23 cellular contexts compared by ENCODE assay signal in the genomic region with DNA sequence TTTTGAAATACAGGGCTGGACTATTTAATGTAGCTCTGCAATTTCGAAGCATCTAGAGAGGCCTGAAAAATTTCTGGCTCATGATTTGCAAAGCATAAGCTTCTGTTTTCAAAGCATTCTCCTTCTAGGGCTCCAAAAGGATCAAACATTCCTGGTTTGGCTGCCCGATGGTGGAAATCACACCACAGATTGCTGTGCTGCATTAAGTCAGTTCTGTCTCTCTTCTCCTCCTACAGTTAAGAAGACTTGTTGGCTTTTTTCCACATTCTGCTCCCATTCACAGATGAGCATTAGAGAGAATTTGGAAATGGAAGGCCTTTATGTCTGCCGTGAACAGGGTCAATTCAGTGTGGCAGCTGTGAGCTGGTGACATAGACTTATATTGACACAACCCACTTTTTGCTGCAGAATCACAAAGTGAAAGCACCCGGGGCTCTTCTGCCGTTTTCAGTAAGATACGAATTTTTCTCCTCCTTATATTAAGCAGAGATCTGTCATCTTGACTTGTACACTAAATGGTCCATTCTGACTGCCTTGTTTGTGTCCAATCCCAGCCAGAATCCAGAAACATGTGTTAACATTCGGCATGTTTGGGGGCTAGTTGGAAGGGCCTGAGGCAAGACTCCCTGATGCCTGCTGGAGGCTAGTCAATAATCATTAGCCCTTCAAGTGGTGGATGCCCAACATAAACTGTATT.
DNase-seq lines count a peak whose midpoint lies in the region; ATAC-seq, FAIRE-seq and TF ChIP-seq lines count a peak whose summit lies in the region.
"Had no signal": no experiment of that assay in that cellular context is flagged by ENCODE, and none has a peak within 500 bp of the region (broad histone marks: within the 10 kb centered on the region; RNA-seq: fewer than 3 reads in every experiment).

No MANE protein-coding gene starts in this region.

- H3K4me1 ChIP-seq in GM12878 (ENCODE audit: control insufficient read depth, insufficient read depth, low read length) (no peaks in the 10 kb centered on the region), colonic mucosa (no peaks in the 10 kb centered on the region), vagina (no peaks in the 10 kb centered on the region)
- H3K4me1 ChIP-seq: tibial nerve had no signal

- BruUV-seq in GM12878 (replicated peaks; lab: Mats Ljungman, UMichigan): no TSS peak

- SMC1A ChIA-PET in GM12878 (lab: Charles Lee; ENCODE audit: uncharacterized antibody, unreplicated experiment): interaction anchor here (1.2 kb wide), 1 partner anchor 11 kb away, joined by 4 read pairs; no protein-coding TSS in a partner anchor

- ATAC-seq in GM12878: peak; percentile 32; the same call in 2 of the 3 replicates
- ATAC-seq: right cardiac atrium; stimulated activated effector memory CD8-positive, alpha-beta T cell treated with anti-CD3 and anti-CD28 coated beads, Interleukin-12 subunit alpha, Interleukin-12 subunit beta, amount 100 ng/mL, for 72 hours had no signal

- CTCF ChIA-PET in GM12878 (lab: Yijun Ruan, JAX): interaction anchor here (0.6 to 1.1 kb wide), 2 partner anchors 12 to 668 kb away, joined by 3 to 4 read pairs; no protein-coding TSS in a partner anchor

- H3K9ac ChIP-seq in GM12878 (ENCODE audit: control insufficient read depth, insufficient read depth, low read length) (no peak overlapping the region), colonic mucosa (ENCODE audit: low read depth in 2 of 2, low read length in 2 of 2) (no peak overlapping the region)

- no peaks in the 10 kb centered on the region for H3K79me2 ChIP-seq in GM12878 (ENCODE audit: control insufficient read depth, insufficient read depth, low read length)

- no peaks in the 10 kb centered on the region for H3K27me3 ChIP-seq in GM12878 (replicated peaks in 1 of 2; ENCODE audit: control insufficient read depth in 2 of 2, insufficient read depth in 2 of 2, low read length in 1 of 2)
- H3K27me3 ChIP-seq in colonic mucosa: no peaks in the 10 kb centered on the region
- H3K27me3 ChIP-seq in vagina: no peaks in the 10 kb centered on the region
- H3K27me3 ChIP-seq: tibial nerve had no signal

- TF ChIP-seq POLR2A in GM12878 (IDR thresholded peaks at IDR 0.05; ENCODE audit: low read depth, low read length): no peak
- TF ChIP-seq POLR2A in vagina (IDR thresholded peaks at IDR 0.05): no peak

- intact Hi-C loops in GM12878 (cut with micrococcal nuclease; ENCODE audit: unreplicated experiment): no loop called here
- intact Hi-C loops in colonic mucosa (cut with DNase I): no loop called here
- intact Hi-C loops in vagina (cut with DNase I): no loop called here

- no peak for FAIRE-seq in GM12878 (lab: Jason Lieb, UNC)

- TF ChIP-seq CTCF in GM12878 (IDR thresholded peaks at IDR 0.05 in 2 of 3, conservative IDR thresholded peaks at IDR 0.05 in 1 of 3; ENCODE audit: control insufficient read depth in 2 of 3, extremely low read depth in 1 of 3, insufficient read depth in 1 of 3, low read depth in 3 of 3, low read length in 3 of 3) (no peak), colonic mucosa (IDR thresholded peaks at IDR 0.05) (no peak), vagina (IDR thresholded peaks at IDR 0.05) (no peak)

- no peak overlapping the region for H3K4me2 ChIP-seq in GM12878 (ENCODE audit: control insufficient read depth, insufficient read depth)

- 6% methylated on average over 7 of the region's 7 CpGs for WGBS in GM12878 (ENCODE audit: insufficient coverage, insufficient replicate concordance, low lambda C conversion rate, missing lambda C conversion rate)

- no peak for TF ChIP-seq RAD21 in GM12878 (IDR thresholded peaks at IDR 0.05; ENCODE audit: insufficient read depth, low read depth, low read length)

- POLR2A ChIA-PET in GM12878 (lab: Charles Lee): no interaction called here

- no peaks in the 10 kb centered on the region for H4K20me1 ChIP-seq in GM12878 (ENCODE audit: control insufficient read depth, insufficient read depth)

- DNase-seq in G401 (ENCODE audit: low spot score) (peak; percentile 3), NCI-H69 (lab: John Stamatoyannopoulos, UW) (peak; percentile 46), GM12878 (ENCODE audit: low read depth, low spot score) (no peak), pons (ENCODE audit: low spot score) (peak; percentile 20), substantia nigra (lab: John Stamatoyannopoulos, UW) (no peak), GM03348 (ENCODE audit: low spot score) (no peak), colonic mucosa (no peak), vagina (ENCODE audit: extremely low spot score in 2 of 2) (no peak)
- DNase-seq: activated CD4-positive, alpha-beta T cell treated with anti-CD3 and anti-CD28 coated beads, Interleukin-2, amount 50 U/mL, for 48 hours; activated naive CD4-positive, alpha-beta T cell treated with Interleukin-2 at 50 U/mL for 16 hours; aorta; CD8-positive, alpha-beta memory T cell; DMS79 treated with DMSO at 0.1 percent for 48 hours; effector memory CD4-positive, alpha-beta T cell; H9; NCI-H1694; NCI-H226; occipital lobe; right cardiac atrium; T-helper 1 cell had no signal

- H3K4me3 ChIP-seq in GM12878 (no peak overlapping the region), colonic mucosa (no peak overlapping the region), vagina (no peak overlapping the region)

- H3K9me3 ChIP-seq in GM12878 (replicated peaks; ENCODE audit: control insufficient read depth, insufficient read depth, low read length) (no peaks in the 10 kb centered on the region), colonic mucosa (no peaks in the 10 kb centered on the region), vagina (no peaks in the 10 kb centered on the region)

- H3K36me3 ChIP-seq in GM12878 (ENCODE audit: control insufficient read depth in 2 of 2, insufficient read depth in 2 of 2, low read length in 1 of 2): no peaks in the 10 kb centered on the region
- no peaks in the 10 kb centered on the region for H3K36me3 ChIP-seq in colonic mucosa
- no peaks in the 10 kb centered on the region for H3K36me3 ChIP-seq in vagina
- H3K36me3 ChIP-seq: tibial nerve had no signal

- in situ Hi-C loops in G401 (cut with HindIII; ENCODE audit: low sequenced_read_pairs): no loop called here
- in situ Hi-C loops in GM12878 (cut with MboI): no loop called here

- no peak for TF ChIP-seq EP300 in GM12878 (IDR thresholded peaks at IDR 0.05; ENCODE audit: borderline replicate concordance in 1 of 2, control insufficient read depth in 1 of 2, low read depth in 2 of 2, low read length in 2 of 2)

- H3K27ac ChIP-seq in GM12878 (ENCODE audit: control insufficient read depth, insufficient read depth) (no peak overlapping the region), substantia nigra (ENCODE audit: low read depth, low read length, poor library complexity, severe bottlenecking) (no peak overlapping the region), colonic mucosa (no peak overlapping the region), vagina (no peak overlapping the region)
- H3K27ac ChIP-seq: tibial nerve, VCaP had no signal

- H2AFZ ChIP-seq in GM12878 (ENCODE audit: control insufficient read depth, low read depth, low read length): no peak overlapping the region

- RAD21 ChIA-PET in GM12878 (lab: Charles Lee; ENCODE audit: unreplicated experiment): no interaction called here

TF ChIP-seq in GM12878, 131 proteins besides CTCF, POLR2A, EP300 and RAD21:
- TF ChIP-seq NFYA (IDR thresholded peaks at IDR 0.05; ENCODE audit: borderline replicate concordance, low read depth, low read length): no peak
- no peak for TF ChIP-seq MYC (IDR thresholded peaks at IDR 0.05; ENCODE audit: insufficient read depth, insufficient read length, insufficient replicate concordance, low read length, severe bottlenecking)
- no peak for TF ChIP-seq ATF7 (IDR thresholded peaks at IDR 0.05; ENCODE audit: low read depth)
- no peak for TF ChIP-seq SIX5 (IDR thresholded peaks at IDR 0.05; ENCODE audit: low read depth, low read length, severe bottlenecking)

Comparison
In these comparisons a context has a peak if more than half of its experiments do, and no peak if none do; other contexts are left out.
1. DNase-seq: peak in G401 (single experiment), NCI-H69 (single experiment) and pons (single experiment); none in GM12878 (single experiment), substantia nigra (0 of 49), GM03348 (single experiment), colonic mucosa (single experiment) and vagina (0 of 2).